Comparison of ENCODE assay signal across 14 cellular contexts in genomic region chr1:25028910-25029599, GRCh38.
DNase-seq lines count a peak whose midpoint lies in the region; ATAC-seq and TF ChIP-seq lines count a peak whose summit lies in the region.
"Had no signal": no experiment of that assay in that cellular context is flagged by ENCODE, and none has a peak within 500 bp of the region (broad histone marks: within the 10 kb centered on the region; RNA-seq: fewer than 3 reads in every experiment).

No MANE protein-coding gene starts in this region.

- peak overlapping the region; percentile 11 for H3K27ac ChIP-seq in upper lobe of right lung
- H3K27ac ChIP-seq: C4-2B, dorsolateral prefrontal cortex, prostate gland, SJCRH30 had no signal

- no peaks in the 10 kb centered on the region for H3K36me3 ChIP-seq in upper lobe of right lung
- H3K36me3 ChIP-seq: HAP-1, prostate gland, SJCRH30 had no signal

- peak; percentile 23 to 49 for ATAC-seq in activated naive CD4-positive, alpha-beta T cell treated with anti-CD3 and anti-CD28 coated beads, Interleukin-2, amount 50 U/mL, for 72 hours
- no peak for ATAC-seq in upper lobe of right lung
- no peak for ATAC-seq in GM21447 (IDR thresholded peaks at IDR 0.05; ENCODE audit: unreplicated experiment)

- H3K4me1 ChIP-seq in upper lobe of right lung = peaks cover 21% of the 10 kb centered on the region
- H3K4me1 ChIP-seq: HAP-1, SJCRH30 had no signal

- no peaks in the 10 kb centered on the region for H3K9me3 ChIP-seq in upper lobe of right lung
- H3K9me3 ChIP-seq: HAP-1, prostate gland, SJCRH30 had no signal

- no peaks in the 10 kb centered on the region for H3K9me3 Mint-ChIP-seq in activated naive CD4-positive, alpha-beta T cell treated with anti-CD3 and anti-CD28 coated beads, Interleukin-2, amount 50 U/mL, for 72 hours

- POLR2A ChIA-PET in HEK293T (lab: Yijun Ruan, JAX) = no interaction called here

- peak overlapping the region; percentile 88 to 95 for H3K27ac Mint-ChIP-seq in activated naive CD4-positive, alpha-beta T cell treated with anti-CD3 and anti-CD28 coated beads, Interleukin-2, amount 50 U/mL, for 72 hours

- DNase-seq in stimulated activated CD4-positive, alpha-beta T cell treated with anti-CD3 and anti-CD28 coated beads, Interleukin-15, amount 100 ng/mL, for 24 hours = peak; percentile 71
- DNase-seq in stimulated activated CD4-positive, alpha-beta T cell treated with anti-CD3 and anti-CD28 coated beads, Interleukin-12 subunit alpha, Interleukin-12 subunit beta, amount 100 ng/mL, for 4 hours = no peak
- DNase-seq in NCI-H2029 treated with DMSO at 0.1 percent for 48 hours (lab: John Stamatoyannopoulos, UW) (peak; percentile 56), upper lobe of right lung (no peak), HEK293T (ENCODE audit: extremely low spot score) (no peak), SHP77 treated with DMSO at 0.1 percent for 48 hours (lab: John Stamatoyannopoulos, UW) (no peak)
- peak; percentile 52 to 86 for DNase-seq in activated naive CD4-positive, alpha-beta T cell treated with anti-CD3 and anti-CD28 coated beads, Interleukin-2, amount 50 U/mL, for 72 hours (ENCODE audit: low spot score in 2 of 2)
- DNase-seq: dorsolateral prefrontal cortex, NCI-H1930, SJCRH30 had no signal

- H3K36me3 Mint-ChIP-seq in activated naive CD4-positive, alpha-beta T cell treated with anti-CD3 and anti-CD28 coated beads, Interleukin-2, amount 50 U/mL, for 72 hours = no peaks in the 10 kb centered on the region

- intact Hi-C loops in upper lobe of right lung (cut with DNase I) = no loop called here

- CTCF ChIA-PET in HEK293T (lab: Yijun Ruan, JAX) = no interaction called here

- peaks cover 7% of the 10 kb centered on the region for H3K27me3 ChIP-seq in upper lobe of right lung
- H3K27me3 ChIP-seq: dorsolateral prefrontal cortex, SJCRH30 had no signal

- H3K4me3 ChIP-seq in upper lobe of right lung = no peak overlapping the region
- H3K4me3 ChIP-seq: dorsolateral prefrontal cortex, HAP-1, prostate gland, SJCRH30 had no signal

- no peak for TF ChIP-seq CTCF in upper lobe of right lung (IDR thresholded peaks at IDR 0.05)

TF ChIP-seq in HEK293T, 16 proteins besides CTCF, POLR2A, EP300 and RAD21:
- no peak for TF ChIP-seq L3MBTL2 (conservative IDR thresholded peaks at IDR 0.05)
- TF ChIP-seq SP1 (IDR thresholded peaks at IDR 0.05) = no peak
- no peak for TF ChIP-seq TARDBP (IDR thresholded peaks at IDR 0.05)
- no peak for TF ChIP-seq SUZ12 (IDR thresholded peaks at IDR 0.05)
- TF ChIP-seq LEF1 (IDR thresholded peaks at IDR 0.05; ENCODE audit: borderline replicate concordance) = no peak
- TF ChIP-seq ZNF384 (IDR thresholded peaks at IDR 0.05) = no peak
- no peak for TF ChIP-seq HDGF (IDR thresholded peaks at IDR 0.05; ENCODE audit: borderline replicate concordance)
- no peak for TF ChIP-seq BHLHE40 (IDR thresholded peaks at IDR 0.05; ENCODE audit: borderline replicate concordance)

Comparison
In these comparisons a context has a peak if more than half of its experiments do, and no peak if none do; other contexts are left out.
1. DNase-seq: peak in stimulated activated CD4-positive, alpha-beta T cell treated with anti-CD3 and anti-CD28 coated beads, Interleukin-15, amount 100 ng/mL, for 24 hours (single experiment), NCI-H2029 treated with DMSO at 0.1 percent for 48 hours (single experiment) and activated naive CD4-positive, alpha-beta T cell treated with anti-CD3 and anti-CD28 coated beads, Interleukin-2, amount 50 U/mL, for 72 hours (2 of 2); none in stimulated activated CD4-positive, alpha-beta T cell treated with anti-CD3 and anti-CD28 coated beads, Interleukin-12 subunit alpha, Interleukin-12 subunit beta, amount 100 ng/mL, for 4 hours (single experiment), upper lobe of right lung (single experiment), HEK293T (single experiment) and SHP77 treated with DMSO at 0.1 percent for 48 hours (single experiment).
2. ATAC-seq: peak in activated naive CD4-positive, alpha-beta T cell treated with anti-CD3 and anti-CD28 coated beads, Interleukin-2, amount 50 U/mL, for 72 hours (2 of 2); none in upper lobe of right lung (single experiment) and GM21447 (single experiment).